Comparison of ENCODE assay signal across 2 cellular contexts in the genomic region with DNA sequence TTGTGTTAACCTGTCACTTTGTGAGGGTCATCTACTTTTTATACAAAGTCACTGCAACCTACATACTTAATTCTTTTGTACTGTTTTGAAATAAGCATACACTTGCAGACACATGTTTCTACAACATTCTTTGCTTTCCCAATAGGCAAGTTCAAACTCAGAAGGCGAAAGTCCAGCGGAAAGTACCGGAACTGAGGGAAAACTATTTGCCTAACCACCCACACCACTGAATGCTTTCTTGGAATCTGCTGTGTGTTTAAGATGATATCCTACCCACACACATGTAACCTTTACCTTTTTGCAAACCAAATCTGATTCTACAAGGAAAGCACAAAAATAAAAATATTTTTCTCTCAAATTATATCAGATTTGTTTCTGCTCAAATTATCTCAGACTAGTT.
TF ChIP-seq lines count a peak whose summit lies in the region.

No MANE protein-coding gene starts in this region.

TF ChIP-seq in IMR-90, 13 proteins besides CTCF, POLR2A, EP300 and RAD21 (continued from another document):
- TF ChIP-seq MAZ (IDR thresholded peaks at IDR 0.05; ENCODE audit: borderline replicate concordance, low read depth, low read length) (no peak), BHLHE40 (IDR thresholded peaks at IDR 0.05; ENCODE audit: low read depth, low read length) (no peak), MXI1 (IDR thresholded peaks at IDR 0.05; ENCODE audit: borderline replicate concordance, low read depth, low read length) (no peak)
TF ChIP-seq in IMR-90: peak in this region for 0.

TF ChIP-seq in HepG2, 621 proteins besides CTCF, POLR2A, EP300 and RAD21 (continued from another document and continues in another):
- TF ChIP-seq, protein P1, sequence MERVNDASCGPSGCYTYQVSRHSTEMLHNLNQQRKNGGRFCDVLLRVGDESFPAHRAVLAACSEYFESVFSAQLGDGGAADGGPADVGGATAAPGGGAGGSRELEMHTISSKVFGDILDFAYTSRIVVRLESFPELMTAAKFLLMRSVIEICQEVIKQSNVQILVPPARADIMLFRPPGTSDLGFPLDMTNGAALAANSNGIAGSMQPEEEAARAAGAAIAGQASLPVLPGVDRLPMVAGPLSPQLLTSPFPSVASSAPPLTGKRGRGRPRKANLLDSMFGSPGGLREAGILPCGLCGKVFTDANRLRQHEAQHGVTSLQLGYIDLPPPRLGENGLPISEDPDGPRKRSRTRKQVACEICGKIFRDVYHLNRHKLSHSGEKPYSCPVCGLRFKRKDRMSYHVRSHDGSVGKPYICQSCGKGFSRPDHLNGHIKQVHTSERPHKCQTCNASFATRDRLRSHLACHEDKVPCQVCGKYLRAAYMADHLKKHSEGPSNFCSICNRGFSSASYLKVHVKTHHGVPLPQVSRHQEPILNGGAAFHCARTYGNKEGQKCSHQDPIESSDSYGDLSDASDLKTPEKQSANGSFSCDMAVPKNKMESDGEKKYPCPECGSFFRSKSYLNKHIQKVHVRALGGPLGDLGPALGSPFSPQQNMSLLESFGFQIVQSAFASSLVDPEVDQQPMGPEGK (CRISPR knock-in tag; IDR thresholded peaks at IDR 0.05): peak; percentile 70
- no peak for TF ChIP-seq ZNF670 (CRISPR knock-in tag; IDR thresholded peaks at IDR 0.05; ENCODE audit: borderline replicate concordance)
- peak; percentile 100 for TF ChIP-seq ETV5 (CRISPR knock-in tag; IDR thresholded peaks at IDR 0.05; ENCODE audit: borderline replicate concordance)
- no peak for TF ChIP-seq TSC22D2 (CRISPR knock-in tag; IDR thresholded peaks at IDR 0.05; ENCODE audit: borderline replicate concordance)
- no peak for TF ChIP-seq ZNF83 (CRISPR knock-in tag; IDR thresholded peaks at IDR 0.05; ENCODE audit: borderline replicate concordance)
- TF ChIP-seq ZNF605 (CRISPR knock-in tag; IDR thresholded peaks at IDR 0.05): no peak
- no peak for TF ChIP-seq AGO1 (IDR thresholded peaks at IDR 0.05; ENCODE audit: low read depth, low read length, poor library complexity, severe bottlenecking)
- TF ChIP-seq RNF2 (conservative IDR thresholded peaks at IDR 0.05; ENCODE audit: low read depth): no peak
- no peak for TF ChIP-seq ZNF468 (CRISPR knock-in tag; IDR thresholded peaks at IDR 0.05)
- TF ChIP-seq ZNF597 (CRISPR knock-in tag; IDR thresholded peaks at IDR 0.05): no peak
- TF ChIP-seq MEIS2 (CRISPR knock-in tag; IDR thresholded peaks at IDR 0.05): 0 out of 2 replicates have a peak, but pooled peaks have one; percentile 28
- 0 out of 2 replicates have a peak, but pooled peaks have one; percentile 63 for TF ChIP-seq SSRP1 (CRISPR knock-in tag; IDR thresholded peaks at IDR 0.05)
- TF ChIP-seq NCOA1 (CRISPR knock-in tag; IDR thresholded peaks at IDR 0.05): no peak
- peak; percentile 71; the same call in 1 of the 2 replicates for TF ChIP-seq ZNF503 (CRISPR knock-in tag; IDR thresholded peaks at IDR 0.05)
- TF ChIP-seq ELF4 (CRISPR knock-in tag; IDR thresholded peaks at IDR 0.05; ENCODE audit: borderline replicate concordance): no peak
- peak; percentile 98 for TF ChIP-seq TEAD3 (CRISPR knock-in tag; optimal IDR thresholded peaks at IDR 0.05; ENCODE audit: borderline replicate concordance)
- no peak for TF ChIP-seq ZNF704 (CRISPR knock-in tag; IDR thresholded peaks at IDR 0.05; ENCODE audit: borderline replicate concordance)
- peak; percentile 94 for TF ChIP-seq HDAC2 (CRISPR knock-in tag; IDR thresholded peaks at IDR 0.05)
- 0 out of 2 replicates have a peak, but pooled peaks have one; percentile 49 for TF ChIP-seq ONECUT2 (CRISPR knock-in tag; IDR thresholded peaks at IDR 0.05)
- TF ChIP-seq, protein P2, sequence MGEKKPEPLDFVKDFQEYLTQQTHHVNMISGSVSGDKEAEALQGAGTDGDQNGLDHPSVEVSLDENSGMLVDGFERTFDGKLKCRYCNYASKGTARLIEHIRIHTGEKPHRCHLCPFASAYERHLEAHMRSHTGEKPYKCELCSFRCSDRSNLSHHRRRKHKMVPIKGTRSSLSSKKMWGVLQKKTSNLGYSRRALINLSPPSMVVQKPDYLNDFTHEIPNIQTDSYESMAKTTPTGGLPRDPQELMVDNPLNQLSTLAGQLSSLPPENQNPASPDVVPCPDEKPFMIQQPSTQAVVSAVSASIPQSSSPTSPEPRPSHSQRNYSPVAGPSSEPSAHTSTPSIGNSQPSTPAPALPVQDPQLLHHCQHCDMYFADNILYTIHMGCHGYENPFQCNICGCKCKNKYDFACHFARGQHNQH (CRISPR knock-in tag; IDR thresholded peaks at IDR 0.05): peak; percentile 94
- peak; percentile 81; the same call in 1 of the 2 replicates for TF ChIP-seq FOXK1 (CRISPR knock-in tag; IDR thresholded peaks at IDR 0.05; ENCODE audit: borderline replicate concordance, low read depth)
- TF ChIP-seq ZFP90 (CRISPR knock-in tag; IDR thresholded peaks at IDR 0.05; ENCODE audit: borderline replicate concordance): no peak
- TF ChIP-seq, protein P3, sequence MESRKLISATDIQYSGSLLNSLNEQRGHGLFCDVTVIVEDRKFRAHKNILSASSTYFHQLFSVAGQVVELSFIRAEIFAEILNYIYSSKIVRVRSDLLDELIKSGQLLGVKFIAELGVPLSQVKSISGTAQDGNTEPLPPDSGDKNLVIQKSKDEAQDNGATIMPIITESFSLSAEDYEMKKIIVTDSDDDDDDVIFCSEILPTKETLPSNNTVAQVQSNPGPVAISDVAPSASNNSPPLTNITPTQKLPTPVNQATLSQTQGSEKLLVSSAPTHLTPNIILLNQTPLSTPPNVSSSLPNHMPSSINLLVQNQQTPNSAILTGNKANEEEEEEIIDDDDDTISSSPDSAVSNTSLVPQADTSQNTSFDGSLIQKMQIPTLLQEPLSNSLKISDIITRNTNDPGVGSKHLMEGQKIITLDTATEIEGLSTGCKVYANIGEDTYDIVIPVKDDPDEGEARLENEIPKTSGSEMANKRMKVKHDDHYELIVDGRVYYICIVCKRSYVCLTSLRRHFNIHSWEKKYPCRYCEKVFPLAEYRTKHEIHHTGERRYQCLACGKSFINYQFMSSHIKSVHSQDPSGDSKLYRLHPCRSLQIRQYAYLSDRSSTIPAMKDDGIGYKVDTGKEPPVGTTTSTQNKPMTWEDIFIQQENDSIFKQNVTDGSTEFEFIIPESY (CRISPR knock-in tag; IDR thresholded peaks at IDR 0.05): peak; percentile 67
- TF ChIP-seq ZKSCAN8 (CRISPR knock-in tag; IDR thresholded peaks at IDR 0.05; ENCODE audit: borderline replicate concordance): peak; percentile 80
- no peak for TF ChIP-seq ZNF180 (CRISPR knock-in tag; IDR thresholded peaks at IDR 0.05; ENCODE audit: borderline replicate concordance, low read depth)
- TF ChIP-seq, protein P4, sequence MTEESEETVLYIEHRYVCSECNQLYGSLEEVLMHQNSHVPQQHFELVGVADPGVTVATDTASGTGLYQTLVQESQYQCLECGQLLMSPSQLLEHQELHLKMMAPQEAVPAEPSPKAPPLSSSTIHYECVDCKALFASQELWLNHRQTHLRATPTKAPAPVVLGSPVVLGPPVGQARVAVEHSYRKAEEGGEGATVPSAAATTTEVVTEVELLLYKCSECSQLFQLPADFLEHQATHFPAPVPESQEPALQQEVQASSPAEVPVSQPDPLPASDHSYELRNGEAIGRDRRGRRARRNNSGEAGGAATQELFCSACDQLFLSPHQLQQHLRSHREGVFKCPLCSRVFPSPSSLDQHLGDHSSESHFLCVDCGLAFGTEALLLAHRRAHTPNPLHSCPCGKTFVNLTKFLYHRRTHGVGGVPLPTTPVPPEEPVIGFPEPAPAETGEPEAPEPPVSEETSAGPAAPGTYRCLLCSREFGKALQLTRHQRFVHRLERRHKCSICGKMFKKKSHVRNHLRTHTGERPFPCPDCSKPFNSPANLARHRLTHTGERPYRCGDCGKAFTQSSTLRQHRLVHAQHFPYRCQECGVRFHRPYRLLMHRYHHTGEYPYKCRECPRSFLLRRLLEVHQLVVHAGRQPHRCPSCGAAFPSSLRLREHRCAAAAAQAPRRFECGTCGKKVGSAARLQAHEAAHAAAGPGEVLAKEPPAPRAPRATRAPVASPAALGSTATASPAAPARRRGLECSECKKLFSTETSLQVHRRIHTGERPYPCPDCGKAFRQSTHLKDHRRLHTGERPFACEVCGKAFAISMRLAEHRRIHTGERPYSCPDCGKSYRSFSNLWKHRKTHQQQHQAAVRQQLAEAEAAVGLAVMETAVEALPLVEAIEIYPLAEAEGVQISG (CRISPR knock-in tag; IDR thresholded peaks at IDR 0.05): peak; percentile 38; the same call in 1 of the 2 replicates
- peak; percentile 99 for TF ChIP-seq HNF4A (CRISPR knock-in tag; IDR thresholded peaks at IDR 0.05)
- TF ChIP-seq ZMAT5 (CRISPR knock-in tag; IDR thresholded peaks at IDR 0.05; ENCODE audit: borderline replicate concordance, low read depth): no peak
- TF ChIP-seq, protein P5, sequence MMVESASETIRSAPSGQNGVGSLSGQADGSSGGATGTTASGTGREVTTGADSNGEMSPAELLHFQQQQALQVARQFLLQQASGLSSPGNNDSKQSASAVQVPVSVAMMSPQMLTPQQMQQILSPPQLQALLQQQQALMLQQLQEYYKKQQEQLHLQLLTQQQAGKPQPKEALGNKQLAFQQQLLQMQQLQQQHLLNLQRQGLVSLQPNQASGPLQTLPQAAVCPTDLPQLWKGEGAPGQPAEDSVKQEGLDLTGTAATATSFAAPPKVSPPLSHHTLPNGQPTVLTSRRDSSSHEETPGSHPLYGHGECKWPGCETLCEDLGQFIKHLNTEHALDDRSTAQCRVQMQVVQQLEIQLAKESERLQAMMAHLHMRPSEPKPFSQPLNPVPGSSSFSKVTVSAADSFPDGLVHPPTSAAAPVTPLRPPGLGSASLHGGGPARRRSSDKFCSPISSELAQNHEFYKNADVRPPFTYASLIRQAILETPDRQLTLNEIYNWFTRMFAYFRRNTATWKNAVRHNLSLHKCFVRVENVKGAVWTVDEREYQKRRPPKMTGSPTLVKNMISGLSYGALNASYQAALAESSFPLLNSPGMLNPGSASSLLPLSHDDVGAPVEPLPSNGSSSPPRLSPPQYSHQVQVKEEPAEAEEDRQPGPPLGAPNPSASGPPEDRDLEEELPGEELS (CRISPR knock-in tag; IDR thresholded peaks at IDR 0.05): peak; percentile 94
- TF ChIP-seq ZNF839 (CRISPR knock-in tag; IDR thresholded peaks at IDR 0.05; ENCODE audit: borderline replicate concordance): no peak
- 0 out of 2 replicates have a peak, but pooled peaks have one; percentile 24 for TF ChIP-seq LCORL (IDR thresholded peaks at IDR 0.05)
- TF ChIP-seq LCORL (CRISPR knock-in tag; IDR thresholded peaks at IDR 0.05): peak; percentile 57; the same call in 1 of the 2 replicates
